Comparison of ENCODE assay signal across 1 cellular context in the genomic region with DNA sequence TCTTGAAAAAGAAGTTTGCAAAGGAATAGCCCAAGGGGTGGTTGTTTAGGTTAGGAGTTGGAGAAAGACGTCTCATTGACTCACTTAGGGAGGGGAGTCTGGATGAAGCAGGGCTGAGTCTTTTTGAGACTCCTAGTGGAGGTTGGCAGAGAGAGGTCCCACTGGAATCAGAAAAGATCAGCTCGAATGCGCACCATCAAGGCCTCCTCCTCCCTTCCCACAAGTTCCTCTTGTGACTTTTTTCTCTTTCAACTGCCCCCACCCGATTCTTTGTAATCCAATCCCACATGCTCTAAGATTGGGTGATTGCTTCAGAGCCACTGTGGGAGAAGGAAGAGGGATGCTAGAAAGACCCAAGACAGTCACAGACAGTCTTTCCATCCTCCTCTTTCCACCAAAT.
TF ChIP-seq lines count a peak whose summit lies in the region.

No MANE protein-coding gene starts in this region.

TF ChIP-seq in GM23338, 12 proteins besides CTCF, POLR2A, EP300 and RAD21:
- TF ChIP-seq, protein P1, sequence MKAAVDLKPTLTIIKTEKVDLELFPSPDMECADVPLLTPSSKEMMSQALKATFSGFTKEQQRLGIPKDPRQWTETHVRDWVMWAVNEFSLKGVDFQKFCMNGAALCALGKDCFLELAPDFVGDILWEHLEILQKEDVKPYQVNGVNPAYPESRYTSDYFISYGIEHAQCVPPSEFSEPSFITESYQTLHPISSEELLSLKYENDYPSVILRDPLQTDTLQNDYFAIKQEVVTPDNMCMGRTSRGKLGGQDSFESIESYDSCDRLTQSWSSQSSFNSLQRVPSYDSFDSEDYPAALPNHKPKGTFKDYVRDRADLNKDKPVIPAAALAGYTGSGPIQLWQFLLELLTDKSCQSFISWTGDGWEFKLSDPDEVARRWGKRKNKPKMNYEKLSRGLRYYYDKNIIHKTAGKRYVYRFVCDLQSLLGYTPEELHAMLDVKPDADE (IDR thresholded peaks at IDR 0.05): no peak
- no peak for TF ChIP-seq EZH2phosphoT487 (IDR thresholded peaks at IDR 0.05; ENCODE audit: unreplicated experiment)
- TF ChIP-seq ZNF114 (CRISPR knock-in tag; IDR thresholded peaks at IDR 0.05): no peak
- TF ChIP-seq ZNF331 (CRISPR knock-in tag; IDR thresholded peaks at IDR 0.05; ENCODE audit: low read depth): no peak
